8 cellular contexts compared by ENCODE assay signal in the genomic region with DNA sequence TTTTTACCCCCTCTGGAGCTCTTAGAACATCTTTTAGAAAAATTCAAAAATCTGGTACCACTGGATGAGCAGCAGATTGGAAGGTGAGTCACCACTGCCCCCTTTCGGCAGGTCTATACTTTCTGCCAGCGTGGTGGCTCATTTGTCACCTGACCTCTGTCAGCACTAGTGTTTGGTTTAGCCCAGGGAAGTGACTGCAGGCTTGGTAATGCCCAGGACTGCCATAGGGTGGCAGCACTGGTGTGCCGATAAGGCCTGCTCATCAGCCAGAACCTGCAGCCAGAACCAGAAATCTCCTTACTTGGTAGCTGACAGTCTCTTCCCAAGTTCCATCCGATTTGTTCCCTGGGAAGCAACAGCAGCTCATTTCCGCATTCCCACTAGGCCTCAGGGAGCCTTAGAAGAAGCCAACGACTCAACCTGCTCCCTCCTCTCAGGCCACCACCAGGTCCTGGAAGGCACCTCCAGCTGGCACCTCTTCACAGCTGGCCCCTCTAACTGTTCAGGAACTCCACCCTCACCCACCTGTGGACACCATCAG. TPM values are rescaled to one million over a fixed set of nuclear protein-coding genes. Genes with fewer than 3 reads are reported as not detected.
DNase-seq lines count a peak whose midpoint lies in the region; ATAC-seq and TF ChIP-seq lines count a peak whose summit lies in the region.

No MANE protein-coding gene starts in this region.

- TF ChIP-seq POLR2A in HCT116 (IDR thresholded peaks at IDR 0.05; ENCODE audit: borderline replicate concordance, extremely low read depth, insufficient read depth, insufficient read length), result no peak

- H3K9me2 ChIP-seq in HCT116 (ENCODE audit: insufficient read depth), result no peaks in the 10 kb centered on the region

- no peak overlapping the region for H3K14ac ChIP-seq in neuronal stem cell (ENCODE audit: low read length)

- no peak overlapping the region for H3K27ac Mint-ChIP-seq in activated T-helper 2 cell treated with anti-CD3 and anti-CD28 coated beads, Interferon-gamma antibody, Interleukin-2, Interleukin-4, amounts not matched to agents 10 μg/mL and 5 μg/mL and 100 μg/mL, durations not matched to agents 14 hours and 24 hours and 36 hours

- DNase-seq in GF-D8 (lab: John Stamatoyannopoulos, UW) (peak; percentile 82), HCT116 (ENCODE audit: low read depth, low spot score) (peak; percentile 90), MG63 (peak; percentile 85), RWPE2 (ENCODE audit: low spot score) (peak; percentile 80), foreskin fibroblast (peak; percentile 92 to 95), neuronal stem cell (ENCODE audit: low spot score) (peak; percentile 90), stromal cell of bone marrow (ENCODE audit: low read depth) (peak; percentile 86)
- peak; percentile 88 for DNase-seq in activated T-helper 2 cell treated with anti-CD3 and anti-CD28 coated beads, Interferon-gamma antibody, Interleukin-2, Interleukin-4, amounts not matched to agents 10 μg/mL and 5 μg/mL and 100 μg/mL, durations not matched to agents 14 hours and 24 hours and 36 hours (ENCODE audit: low spot score)

- RAD21 ChIA-PET in HCT116 (lab: Charles Lee; ENCODE audit: low non-redundant PET in 1 of 2, low total read pairs in 2 of 2, uncharacterized antibody in 2 of 2, unreplicated experiment in 2 of 2), result interaction anchor here in 1 of 2 experiments (1.0 kb wide), 1 partner anchor 66 kb away, joined by 3 read pairs; no protein-coding TSS in a partner anchor

- H3K9me3 ChIP-seq in HCT116 (ENCODE audit: control insufficient read depth in 1 of 2, insufficient read depth in 1 of 2, low read depth in 1 of 2, low read length in 2 of 2) (no peaks in the 10 kb centered on the region), MG63 (no peaks in the 10 kb centered on the region), RWPE2 (ENCODE audit: severe bottlenecking) (no peaks in the 10 kb centered on the region), neuronal stem cell (replicated peaks in 1 of 2; ENCODE audit: control insufficient read depth in 2 of 2, insufficient read depth in 1 of 2, low read depth in 1 of 2, low read length in 2 of 2) (no peaks in the 10 kb centered on the region)

- H3K4me1 Mint-ChIP-seq in activated T-helper 2 cell treated with anti-CD3 and anti-CD28 coated beads, Interferon-gamma antibody, Interleukin-2, Interleukin-4, amounts not matched to agents 10 μg/mL and 5 μg/mL and 100 μg/mL, durations not matched to agents 14 hours and 24 hours and 36 hours (ENCODE audit: low read depth), result peaks cover 11% of the 10 kb centered on the region

- H3K9ac ChIP-seq in HCT116 (ENCODE audit: low read length) (no peak overlapping the region), neuronal stem cell (ENCODE audit: low read depth, low read length, poor library complexity) (no peak overlapping the region)

- TF ChIP-seq CTCF in HCT116 (IDR thresholded peaks at IDR 0.05 in 2 of 3, conservative IDR thresholded peaks at IDR 0.05 in 1 of 3; ENCODE audit: borderline replicate concordance in 1 of 3, insufficient read depth in 1 of 3, low read depth in 2 of 3, low read length in 2 of 3) (peak; percentile 98 to 99 (median 98)), RWPE2 (IDR thresholded peaks at IDR 0.05; ENCODE audit: poor library complexity, severe bottlenecking) (peak; percentile 94), foreskin fibroblast (IDR thresholded peaks at IDR 0.05; ENCODE audit: low read depth, low read length) (peak; percentile 99)

- BruUV-seq in HCT116 (replicated peaks; lab: Mats Ljungman, UMichigan), result no TSS peak

- H4K20me1 ChIP-seq in HCT116 (ENCODE audit: insufficient read depth), result no peaks in the 10 kb centered on the region

- H2BK12ac ChIP-seq in neuronal stem cell (ENCODE audit: low read length), result no peak overlapping the region

- no peak overlapping the region for H3K23ac ChIP-seq in neuronal stem cell (ENCODE audit: low read depth, low read length, poor library complexity)

- H3K27me3 Mint-ChIP-seq in activated T-helper 2 cell treated with anti-CD3 and anti-CD28 coated beads, Interferon-gamma antibody, Interleukin-2, Interleukin-4, amounts not matched to agents 10 μg/mL and 5 μg/mL and 100 μg/mL, durations not matched to agents 14 hours and 24 hours and 36 hours (ENCODE audit: low read depth), result no peaks in the 10 kb centered on the region

- H3K36me3 Mint-ChIP-seq in activated T-helper 2 cell treated with anti-CD3 and anti-CD28 coated beads, Interferon-gamma antibody, Interleukin-2, Interleukin-4, amounts not matched to agents 10 μg/mL and 5 μg/mL and 100 μg/mL, durations not matched to agents 14 hours and 24 hours and 36 hours (ENCODE audit: low read depth), result peaks cover 59% of the 10 kb centered on the region

- WGBS in neuronal stem cell (ENCODE audit: extremely low coverage in 2 of 2, insufficient read length in 2 of 2, insufficient replicate concordance in 1 of 2), 2 donors, result no CpG with 5 or more reads among the region's 6 CpGs

- H3K9me3 Mint-ChIP-seq in activated T-helper 2 cell treated with anti-CD3 and anti-CD28 coated beads, Interferon-gamma antibody, Interleukin-2, Interleukin-4, amounts not matched to agents 10 μg/mL and 5 μg/mL and 100 μg/mL, durations not matched to agents 14 hours and 24 hours and 36 hours, result no peaks in the 10 kb centered on the region

- H2AFZ ChIP-seq in HCT116 (ENCODE audit: low read depth, low read length, poor library complexity, severe bottlenecking), result no peak overlapping the region
- H2AFZ ChIP-seq in neuronal stem cell (ENCODE audit: low read length), result no peak overlapping the region

- H3K79me2 ChIP-seq in HCT116 (ENCODE audit: insufficient read depth, low read length), result peaks cover 35% of the 10 kb centered on the region

- POLR2A ChIA-PET in HCT116 (lab: Charles Lee), result no interaction called here

- no peak overlapping the region for H4K8ac ChIP-seq in neuronal stem cell (ENCODE audit: low read depth, low read length)

- H2BK5ac ChIP-seq in neuronal stem cell (ENCODE audit: low read length), result no peak overlapping the region

- peak; percentile 91 for TF ChIP-seq RAD21 in HCT116 (IDR thresholded peaks at IDR 0.05; ENCODE audit: low read depth)

- no peak overlapping the region for H4K91ac ChIP-seq in neuronal stem cell (ENCODE audit: low read depth, low read length, poor library complexity)

- H3K4me2 ChIP-seq in HCT116 (ENCODE audit: low read length), result no peak overlapping the region
- no peak overlapping the region for H3K4me2 ChIP-seq in neuronal stem cell (ENCODE audit: insufficient read depth, low read length, poor library complexity, severe bottlenecking)

- peaks cover 10 to 14% of the 10 kb centered on the region in 2 experiments; a peak in 3 of 4 replicates for H3K36me3 ChIP-seq in HCT116 (ENCODE audit: control insufficient read depth in 1 of 2, insufficient read depth in 2 of 2, low read length in 2 of 2)
- H3K36me3 ChIP-seq in MG63, result peaks cover 51% of the 10 kb centered on the region
- peaks cover 55% of the 10 kb centered on the region for H3K36me3 ChIP-seq in RWPE2 (ENCODE audit: low read depth)
- H3K36me3 ChIP-seq in neuronal stem cell (replicated peaks in 1 of 2; ENCODE audit: control insufficient read depth in 2 of 2, insufficient read depth in 2 of 2, low read length in 2 of 2), result peaks cover 11 to 58% of the 10 kb centered on the region in 2 donors

- no peak overlapping the region for H2AK5ac ChIP-seq in neuronal stem cell (ENCODE audit: low read depth, low read length)

- H3K4me1 ChIP-seq in HCT116 (ENCODE audit: control insufficient read depth in 1 of 2, insufficient read depth in 2 of 2, low read length in 2 of 2), result peaks cover 0 to 3% of the 10 kb centered on the region in 2 experiments; a peak in 1 of 4 replicates
- H3K4me1 ChIP-seq in RWPE2 (ENCODE audit: insufficient read depth, poor library complexity, severe bottlenecking), result peaks cover 7% of the 10 kb centered on the region
- H3K4me1 ChIP-seq in neuronal stem cell (ENCODE audit: control insufficient read depth in 2 of 2, insufficient read depth in 1 of 2, low read depth in 1 of 2, low read length in 2 of 2), result peaks cover 0 to 3% of the 10 kb centered on the region in 2 donors

- H3K79me1 ChIP-seq in neuronal stem cell (ENCODE audit: low read depth, low read length), result no peaks in the 10 kb centered on the region

- peak; percentile 99 for ATAC-seq in HCT116
- ATAC-seq in RWPE2 (ENCODE audit: low read depth), result peak; percentile 97

- CTCF ChIA-PET in HCT116 (lab: Charles Lee), result interaction anchor here (0.6 to 2.1 kb wide), 25 partner anchors 8 to 1380 kb away, joined by 3 to 19 read pairs (median 4); a partner anchor contains a TSS

- H3K4me3 Mint-ChIP-seq in activated T-helper 2 cell treated with anti-CD3 and anti-CD28 coated beads, Interferon-gamma antibody, Interleukin-2, Interleukin-4, amounts not matched to agents 10 μg/mL and 5 μg/mL and 100 μg/mL, durations not matched to agents 14 hours and 24 hours and 36 hours (ENCODE audit: low read depth), result no peak overlapping the region

- H2BK15ac ChIP-seq in neuronal stem cell (ENCODE audit: low read length), result no peak overlapping the region

- peak overlapping the region; percentile 8; the same call in 1 of the 2 replicates for H3K27ac ChIP-seq in HCT116 (ENCODE audit: low read depth, low read length)
- no peak overlapping the region for H3K27ac ChIP-seq in RWPE2 (ENCODE audit: poor library complexity, severe bottlenecking)
- H3K27ac ChIP-seq in neuronal stem cell (replicated peaks; ENCODE audit: low read length), result no peak overlapping the region

- no peak overlapping the region for H3K18ac ChIP-seq in neuronal stem cell (ENCODE audit: low read length)

- H3K4me3 ChIP-seq in HCT116 (replicated peaks in 1 of 2; ENCODE audit: low read depth in 1 of 2, low read length in 2 of 2), result no peak overlapping the region
- H3K4me3 ChIP-seq in MG63, result no peak overlapping the region
- no peak overlapping the region for H3K4me3 ChIP-seq in RWPE2 (ENCODE audit: severe bottlenecking)
- no peak overlapping the region for H3K4me3 ChIP-seq in foreskin fibroblast (ENCODE audit: low read depth in 1 of 2, low read length in 2 of 2)
- no peak overlapping the region for H3K4me3 ChIP-seq in neuronal stem cell (ENCODE audit: low read length in 2 of 2)

- H3K27me3 ChIP-seq in HCT116 (ENCODE audit: insufficient read depth, low read length) (no peaks in the 10 kb centered on the region), MG63 (no peaks in the 10 kb centered on the region), RWPE2 (ENCODE audit: insufficient read depth, poor library complexity, severe bottlenecking) (no peaks in the 10 kb centered on the region), neuronal stem cell (ENCODE audit: control insufficient read depth in 3 of 3, insufficient read depth in 3 of 3, low read depth in 1 of 3, low read length in 3 of 3) (no peaks in the 10 kb centered on the region)

- no peak overlapping the region for H3K4ac ChIP-seq in neuronal stem cell (ENCODE audit: low read length)

- intact Hi-C loops in HCT116 (cut with micrococcal nuclease), result loop anchor here (1.0 to 10.0 kb wide), 4 partner anchors 66 to 922 kb away; no protein-coding TSS in a partner anchor
- intact Hi-C loops in activated T-helper 2 cell treated with anti-CD3 and anti-CD28 coated beads, Interferon-gamma antibody, Interleukin-2, Interleukin-4, amounts not matched to agents 10 μg/mL and 5 μg/mL and 100 μg/mL, durations not matched to agents 14 hours and 24 hours and 36 hours (cut with micrococcal nuclease), result loop anchor here (1.0 kb wide), 2 partner anchors 14 to 66 kb away; no protein-coding TSS in a partner anchor

- H2BK120ac ChIP-seq in neuronal stem cell (ENCODE audit: low read depth, low read length), result no peak overlapping the region

RNA-seq across cellular contexts. Expression of a gene that starts 6.8 kb away (rescaled TPM):
- 31.3 TPM for total RNA-seq in HCT116 (2021; ENCODE audit: unreplicated experiment)
- 23.5 and 27.3 TPM in 2 replicates for polyA plus RNA-seq in HCT116 (2012)
- 31.0 and 38.8 TPM in 2 replicates for total RNA-seq in MG63 (2014; rRNA removed; shearing (Covaris generic); ENCODE audit: low replicate concordance)
- 58.7 and 59.3 TPM in 2 replicates for total RNA-seq in activated T-helper 2 cell treated with anti-CD3 and anti-CD28 coated beads, Interferon-gamma antibody, Interleukin-2, Interleukin-4, amounts not matched to agents 10 μg/mL and 5 μg/mL and 100 μg/mL, durations not matched to agents 14 hours and 24 hours and 36 hours
- polyA plus RNA-seq in neuronal stem cell (2013, experiment 1 of 2), result 15.2 TPM
- polyA plus RNA-seq in neuronal stem cell (2013, experiment 2 of 2), result 14.8 TPM

RNA-seq across cellular contexts. Expression of a gene that starts 59.9 kb away (rescaled TPM):
- not detected for total RNA-seq in HCT116 (2021; ENCODE audit: unreplicated experiment)
- not detected in 2 replicates for polyA plus RNA-seq in HCT116 (2012)
- not detected in 2 replicates for total RNA-seq in MG63 (2014; rRNA removed; shearing (Covaris generic); ENCODE audit: low replicate concordance)
- total RNA-seq in activated T-helper 2 cell treated with anti-CD3 and anti-CD28 coated beads, Interferon-gamma antibody, Interleukin-2, Interleukin-4, amounts not matched to agents 10 μg/mL and 5 μg/mL and 100 μg/mL, durations not matched to agents 14 hours and 24 hours and 36 hours, result not detected in 2 replicates
- polyA plus RNA-seq in neuronal stem cell (2013, experiment 1 of 2), result 0.01 TPM
- polyA plus RNA-seq in neuronal stem cell (2013, experiment 2 of 2), result not detected
